Comparison of ENCODE assay signal across 8 cellular contexts in genomic region chr6:34055223-34055933, GRCh38.
DNase-seq lines count a peak whose midpoint lies in the region; ATAC-seq and TF ChIP-seq lines count a peak whose summit lies in the region.

No MANE protein-coding gene starts in this region.

- POLR2A ChIA-PET in A673 (lab: Charles Lee; ENCODE audit: low non-redundant PET): no interaction called here

- H3K4me1 ChIP-seq in A673 (ENCODE audit: insufficient read depth, low read length, poor library complexity, severe bottlenecking) (no peaks in the 10 kb centered on the region), right lobe of liver (no peaks in the 10 kb centered on the region)

- DNase-seq in A673 (ENCODE audit: low spot score) (peak; percentile 83), GM13977 (ENCODE audit: low spot score) (peak; percentile 83), NCI-H345 (lab: John Stamatoyannopoulos, UW) (peak; percentile 77), choroid plexus epithelial cell (ENCODE audit: low read depth) (peak; percentile 69), right lobe of liver (peak in 2 of 3 donors; percentile 45 to 56)
- DNase-seq in activated CD4-positive, alpha-beta T cell treated with anti-CD3 and anti-CD28 coated beads for 24 hours (ENCODE audit: low read depth in 2 of 2): peak; percentile 53 to 54
- peak; percentile 15 for DNase-seq in stimulated activated CD8-positive, alpha-beta memory T cell treated with anti-CD3 and anti-CD28 coated beads, Interleukin-12 subunit alpha, Interleukin-12 subunit beta, amount 100 ng/mL, for 24 hours (ENCODE audit: extremely low read depth)

- intact Hi-C loops in A673 (cut with micrococcal nuclease; ENCODE audit: unreplicated experiment) (loop anchor here (1.0 to 10.0 kb wide), 2 partner anchors 99 to 311 kb away; partner anchors contain the start of gene IP6K3), right lobe of liver (cut with DNase I) (loop anchor here in 1 of 2 donors (10.0 kb wide), 1 partner anchor 99 kb away; no protein-coding TSS in a partner anchor)

- TF ChIP-seq POLR2A in right lobe of liver (IDR thresholded peaks at IDR 0.05): no peak

- H3K4me3 ChIP-seq in A673 (ENCODE audit: low read depth, low read length, poor library complexity, severe bottlenecking): no peak overlapping the region
- no peak overlapping the region for H3K4me3 ChIP-seq in choroid plexus epithelial cell (ENCODE audit: low read depth, low read length)
- H3K4me3 ChIP-seq in right lobe of liver: no peak overlapping the region

- no TSS peak for BruUV-seq in A673 (replicated peaks; lab: Mats Ljungman, UMichigan)

- TF ChIP-seq CTCF in A673 (conservative IDR thresholded peaks at IDR 0.05; ENCODE audit: low read depth, low read length) (peak; percentile 93), GM13977 (IDR thresholded peaks at IDR 0.05; ENCODE audit: extremely low read depth, insufficient read depth, missing control alignments) (peak; percentile 88), choroid plexus epithelial cell (conservative IDR thresholded peaks at IDR 0.05; ENCODE audit: low read depth, low read length) (peak; percentile 86), right lobe of liver (IDR thresholded peaks at IDR 0.05) (peak; percentile 51 to 86 (median 83))

- H3K9me3 ChIP-seq in A673 (ENCODE audit: low read depth, low read length, poor library complexity, severe bottlenecking) (no peaks in the 10 kb centered on the region), right lobe of liver (no peaks in the 10 kb centered on the region)

- H3K36me3 ChIP-seq in A673 (ENCODE audit: insufficient read depth, low read length, poor library complexity, severe bottlenecking): no peaks in the 10 kb centered on the region
- no peaks in the 10 kb centered on the region for H3K36me3 ChIP-seq in right lobe of liver

- H3K27ac ChIP-seq in A673 (ENCODE audit: low read depth, low read length, poor library complexity, severe bottlenecking) (no peak overlapping the region), right lobe of liver (no peak overlapping the region)

- 35% methylated on average over 11 of the region's 18 CpGs for WGBS in right lobe of liver (ENCODE audit: insufficient coverage, low coverage, low lambda C conversion rate, missing lambda C conversion rate)

- H3K27me3 ChIP-seq in A673 (replicated peaks; ENCODE audit: insufficient read depth, low read depth, low read length, poor library complexity) (no peaks in the 10 kb centered on the region), right lobe of liver (no peaks in the 10 kb centered on the region)

- ATAC-seq in right lobe of liver (peak; percentile 61 to 76 (median 76)), HG02763 (IDR thresholded peaks at IDR 0.05; ENCODE audit: unreplicated experiment) (no peak)

- in situ Hi-C loops in GM13977 (cut with MboI; ENCODE audit: low pct_unique_long_range_greater_than_20kb, low sequenced_read_pairs, unreplicated experiment): no loop called here

- CTCF ChIA-PET in A673 (lab: Charles Lee): interaction anchor here (0.5 to 1.8 kb wide), 20 partner anchors 9 to 468 kb away, joined by 3 to 12 read pairs (median 3); partner anchors contain the start of gene UQCC2

Comparison
In these comparisons a context has a peak if more than half of its experiments do, and no peak if none do; other contexts are left out.
1. DNase-seq: peak in every context shown above with its lines; median percentile 83 in A673; 83 in GM13977; 77 in NCI-H345; 69 in choroid plexus epithelial cell; 54 in activated CD4-positive, alpha-beta T cell treated with anti-CD3 and anti-CD28 coated beads for 24 hours; 50 in right lobe of liver; 15 in stimulated activated CD8-positive, alpha-beta memory T cell treated with anti-CD3 and anti-CD28 coated beads, Interleukin-12 subunit alpha, Interleukin-12 subunit beta, amount 100 ng/mL, for 24 hours.